ENCODE assay signal across 8 cellular contexts in the genomic region with DNA sequence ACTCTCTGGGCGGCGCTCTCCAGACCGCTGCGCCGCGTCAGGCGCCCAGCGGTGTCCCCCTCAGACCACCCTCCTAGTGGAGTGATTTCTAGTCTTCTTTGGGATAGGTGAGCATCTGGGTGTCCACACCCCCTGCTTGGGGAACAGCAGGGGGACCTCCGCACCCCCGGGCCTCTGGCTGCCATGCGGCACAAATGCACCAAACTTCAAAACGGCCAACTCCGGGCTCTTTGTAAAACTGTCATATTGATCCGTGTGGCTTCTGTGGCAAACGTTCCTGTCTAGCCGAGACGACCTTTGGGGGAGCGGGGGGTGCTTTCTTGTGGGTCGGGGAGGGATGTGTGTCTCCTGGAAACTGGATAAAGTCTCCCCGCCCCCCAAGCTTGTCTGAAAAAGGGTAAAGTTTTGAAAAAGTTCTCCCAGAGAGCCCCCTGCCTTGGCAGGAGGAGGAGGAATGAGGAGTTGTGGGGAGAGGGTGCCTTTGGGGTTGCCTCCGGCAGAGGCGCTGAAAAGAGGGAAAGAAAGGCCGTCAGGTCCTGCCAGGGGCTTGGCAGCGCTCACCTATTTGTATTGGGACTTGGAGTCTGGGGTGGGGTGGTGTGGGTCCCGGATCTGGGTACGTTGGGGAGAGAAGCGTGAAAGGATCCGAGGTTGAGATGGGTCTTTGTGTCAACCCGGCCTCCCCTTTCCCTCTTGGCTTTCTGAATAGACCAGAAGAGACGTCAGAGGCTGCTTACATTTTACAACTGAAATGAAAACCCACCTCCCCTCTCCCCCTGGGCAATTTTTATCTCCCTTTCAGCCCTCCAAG. TPM values are rescaled to one million over a fixed set of nuclear protein-coding genes. Genes with fewer than 3 reads are reported as not detected.
DNase-seq lines count a peak whose midpoint lies in the region; ATAC-seq and TF ChIP-seq lines count a peak whose summit lies in the region.

No MANE protein-coding gene starts in this region.

- ATAC-seq in activated B cell treated with CpG ODN at 0.5 μM for 24 hours (ENCODE audit: low read depth) = peak; percentile 4
- peak; percentile 19 to 24 for ATAC-seq in stimulated activated naive B cell treated with anti-CD40 and anti-IgM and Interleukin-4, amounts not matched to agents 10 μg/mL and 1 μg/mL and 100 μg/mL, for 72 hours (replicated peaks)
- ATAC-seq in HG02870 (IDR thresholded peaks at IDR 0.05; ENCODE audit: unreplicated experiment) = no peak

- H4K20me1 ChIP-seq in Karpas-422 (ENCODE audit: insufficient read depth, low read depth, low read length) = peaks cover 31% of the 10 kb centered on the region; the same call in 1 of the 2 replicates

- H3K36me3 ChIP-seq in Karpas-422 (ENCODE audit: insufficient read depth, low read length) = peaks cover 23% of the 10 kb centered on the region; the same call in 1 of the 2 replicates

- H3K27me3 Mint-ChIP-seq in activated B cell treated with CpG ODN at 0.5 μM for 24 hours = no peaks in the 10 kb centered on the region
- no peaks in the 10 kb centered on the region for H3K27me3 Mint-ChIP-seq in stimulated activated naive B cell treated with anti-CD40 and anti-IgM and Interleukin-4, amounts not matched to agents 10 μg/mL and 1 μg/mL and 100 μg/mL, for 72 hours

- CTCF ChIA-PET in activated B cell treated with CpG ODN at 0.5 μM for 24 hours (lab: Charles Lee) = interaction anchor here (1.2 to 1.3 kb wide), 3 partner anchors 21 to 41 kb away, joined by 3 to 6 read pairs (median 3); no protein-coding TSS in a partner anchor

- H3K4me1 ChIP-seq in Karpas-422 (ENCODE audit: low read length) = peaks cover 54% of the 10 kb centered on the region

- peaks cover 8% of the 10 kb centered on the region for H3K4me1 Mint-ChIP-seq in activated B cell treated with CpG ODN at 0.5 μM for 24 hours
- H3K4me1 Mint-ChIP-seq in stimulated activated naive B cell treated with anti-CD40 and anti-IgM and Interleukin-4, amounts not matched to agents 10 μg/mL and 1 μg/mL and 100 μg/mL, for 72 hours = peaks cover 9 to 12% of the 10 kb centered on the region in 2 donors

- peaks cover 18% of the 10 kb centered on the region for H3K36me3 Mint-ChIP-seq in activated B cell treated with CpG ODN at 0.5 μM for 24 hours (ENCODE audit: low read depth)
- peaks cover 11 to 15% of the 10 kb centered on the region in 2 donors for H3K36me3 Mint-ChIP-seq in stimulated activated naive B cell treated with anti-CD40 and anti-IgM and Interleukin-4, amounts not matched to agents 10 μg/mL and 1 μg/mL and 100 μg/mL, for 72 hours

- no peak overlapping the region for H2AFZ ChIP-seq in Karpas-422 (ENCODE audit: low read length)

- no peaks in the 10 kb centered on the region for H3K9me2 ChIP-seq in Karpas-422 (replicated peaks; ENCODE audit: insufficient read depth, low read length)

- peak overlapping the region; percentile 99 for H3K4me2 ChIP-seq in Karpas-422 (ENCODE audit: low read depth, low read length, poor library complexity, severe bottlenecking)

- no peak overlapping the region for H3K4me3 Mint-ChIP-seq in activated B cell treated with CpG ODN at 0.5 μM for 24 hours
- H3K4me3 Mint-ChIP-seq in stimulated activated naive B cell treated with anti-CD40 and anti-IgM and Interleukin-4, amounts not matched to agents 10 μg/mL and 1 μg/mL and 100 μg/mL, for 72 hours = no peak overlapping the region

- DNase-seq in DMS53 treated with DMSO at 0.1 percent for 48 hours (lab: John Stamatoyannopoulos, UW; ENCODE audit: unreplicated experiment) = peak; percentile 74
- DNase-seq in Karpas-422 = peak; percentile 66
- peak; percentile 44 for DNase-seq in activated B cell treated with CpG ODN at 0.5 μM for 24 hours
- peak; percentile 17 for DNase-seq in medulla oblongata (ENCODE audit: extremely low spot score)
- no peak for DNase-seq in stimulated activated naive B cell treated with anti-CD40 and anti-IgM and Interleukin-4, amounts not matched to agents 10 μg/mL and 1 μg/mL and 100 μg/mL, for 72 hours
- DNase-seq in middle frontal gyrus (ENCODE audit: extremely low spot score, low spot score) = no peak

- H3K9me3 ChIP-seq in Karpas-422 (ENCODE audit: low read length) = no peaks in the 10 kb centered on the region

- H3K27ac ChIP-seq in Karpas-422 (ENCODE audit: low read length) (peak overlapping the region; percentile 86), cingulate gyrus (ENCODE audit: low read depth, low read length) (peak overlapping the region; percentile 95)

- TF ChIP-seq CTCF in activated B cell treated with CpG ODN at 0.5 μM for 24 hours (IDR thresholded peaks at IDR 0.05) = no peak

- H3K9ac ChIP-seq in Karpas-422 (ENCODE audit: low read length) = peak overlapping the region; percentile 97

- POLR2A ChIA-PET in activated B cell treated with CpG ODN at 0.5 μM for 24 hours (lab: Charles Lee) = interaction anchor here (0.6 to 1.7 kb wide), 14 partner anchors 9 to 549 kb away, joined by 3 to 16 read pairs (median 4); partner anchors contain the start of genes NAA38, NDEL1, RNF227 and TP53

- H3K27me3 ChIP-seq in Karpas-422 (ENCODE audit: low read length) = no peaks in the 10 kb centered on the region

- H3K27ac Mint-ChIP-seq in activated B cell treated with CpG ODN at 0.5 μM for 24 hours = no peak overlapping the region
- H3K27ac Mint-ChIP-seq in stimulated activated naive B cell treated with anti-CD40 and anti-IgM and Interleukin-4, amounts not matched to agents 10 μg/mL and 1 μg/mL and 100 μg/mL, for 72 hours = no peak overlapping the region

- peak overlapping the region; percentile 91 for H3K4me3 ChIP-seq in Karpas-422 (ENCODE audit: low read length)

- intact Hi-C loops in activated B cell treated with CpG ODN at 0.5 μM for 24 hours (cut with micrococcal nuclease) = loop anchor here (1.0 to 2.0 kb wide), 6 partner anchors 24 to 200 kb away; partner anchors contain the start of genes CNTROB, KDM6B, NAA38 and TP53

- no peaks in the 10 kb centered on the region for H3K9me3 Mint-ChIP-seq in activated B cell treated with CpG ODN at 0.5 μM for 24 hours
- H3K9me3 Mint-ChIP-seq in stimulated activated naive B cell treated with anti-CD40 and anti-IgM and Interleukin-4, amounts not matched to agents 10 μg/mL and 1 μg/mL and 100 μg/mL, for 72 hours = no peaks in the 10 kb centered on the region

- peaks cover 61% of the 10 kb centered on the region for H3K79me2 ChIP-seq in Karpas-422 (ENCODE audit: low read length)

RNA-seq across cellular contexts. Expression of gene CHD3, which starts 2.2 kb away (rescaled TPM):
- 191 and 346 TPM in 2 replicates for total RNA-seq in Karpas-422 (2014; rRNA removed; shearing (Covaris generic); ENCODE audit: low replicate concordance)
- 103 and 109 TPM in 2 replicates for total RNA-seq in activated B cell treated with CpG ODN at 0.5 μM for 24 hours

RNA-seq across cellular contexts. Expression of gene CYB5D1, which starts 28.6 kb away (rescaled TPM):
- total RNA-seq in Karpas-422 (2014; rRNA removed; shearing (Covaris generic); ENCODE audit: low replicate concordance) = 8.5 and 10.9 TPM in 2 replicates
- total RNA-seq in activated B cell treated with CpG ODN at 0.5 μM for 24 hours = 5.4 and 6.1 TPM in 2 replicates

RNA-seq across cellular contexts. Expression of gene NAA38, which starts 29.1 kb away (rescaled TPM):
- total RNA-seq in Karpas-422 (2014; rRNA removed; shearing (Covaris generic); ENCODE audit: low replicate concordance) = 313 and 321 TPM in 2 replicates
- 36.0 and 47.9 TPM in 2 replicates for total RNA-seq in activated B cell treated with CpG ODN at 0.5 μM for 24 hours

RNA-seq across cellular contexts. Expression of gene RNF227, which starts 29.7 kb away (rescaled TPM):
- total RNA-seq in Karpas-422 (2014; rRNA removed; shearing (Covaris generic); ENCODE audit: low replicate concordance) = 2.1 and 3.5 TPM in 2 replicates
- total RNA-seq in activated B cell treated with CpG ODN at 0.5 μM for 24 hours = 2.5 and 2.8 TPM in 2 replicates

RNA-seq across cellular contexts. Expression of gene TMEM88, which starts 31.6 kb away (rescaled TPM):
- 0.69 and 1.4 TPM in 2 replicates for total RNA-seq in Karpas-422 (2014; rRNA removed; shearing (Covaris generic); ENCODE audit: low replicate concordance)
- total RNA-seq in activated B cell treated with CpG ODN at 0.5 μM for 24 hours = 3.2 and 7.1 TPM in 2 replicates

Comparison
In these comparisons a context has a peak if more than half of its experiments do, and no peak if none do; other contexts are left out.
1. DNase-seq: peak in DMS53 treated with DMSO at 0.1 percent for 48 hours (single experiment), Karpas-422 (single experiment), activated B cell treated with CpG ODN at 0.5 μM for 24 hours (single experiment) and medulla oblongata (single experiment); none in stimulated activated naive B cell treated with anti-CD40 and anti-IgM and Interleukin-4, amounts not matched to agents 10 μg/mL and 1 μg/mL and 100 μg/mL, for 72 hours (single experiment) and middle frontal gyrus (single experiment).